In the genomic region with DNA sequence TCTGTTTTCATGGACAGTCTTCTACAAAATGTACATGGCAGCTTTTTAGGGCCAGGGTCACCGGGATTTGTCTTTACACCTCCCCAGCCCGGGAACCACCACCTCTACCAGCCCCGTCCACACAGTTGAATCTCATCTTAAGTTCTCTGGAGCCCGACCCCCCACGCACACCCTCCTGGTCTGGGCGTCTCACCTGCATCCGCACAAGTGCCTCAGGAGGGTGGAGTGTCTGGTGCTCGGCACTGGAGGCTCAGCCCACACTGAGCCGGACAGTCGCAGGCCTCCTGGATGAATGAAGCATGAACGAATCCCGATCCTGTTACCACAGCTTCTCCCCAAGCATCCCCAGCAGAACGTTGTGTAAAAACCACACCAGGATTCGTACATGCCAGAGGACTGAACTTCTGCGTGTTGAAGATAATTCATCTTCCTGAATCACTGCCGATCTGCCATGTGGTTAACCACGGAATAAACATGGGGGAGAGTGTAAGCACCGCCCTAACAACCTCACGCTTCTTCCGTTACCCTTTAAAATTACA, we compare ENCODE assay signal across 8 cellular contexts.
DNase-seq lines count a peak whose midpoint lies in the region; ATAC-seq lines count a peak whose summit lies in the region.

No MANE protein-coding gene starts in this region.

- DNase-seq in HS-5 (ENCODE audit: low read depth) (peak; percentile 86), ecto neural progenitor cell (ENCODE audit: low spot score) (peak; percentile 31), medulla oblongata (ENCODE audit: extremely low spot score) (no peak), mesendoderm (no peak), NCI-H1105 (lab: John Stamatoyannopoulos, UW) (no peak)
- DNase-seq in activated CD4-positive, alpha-beta T cell treated with anti-CD3 and anti-CD28 coated beads, Interleukin-2, amount 10 ng/mL, durations not matched to agents 24 days and 14 days: peak; percentile 88
- DNase-seq in stimulated activated CD4-positive, alpha-beta T cell treated with anti-CD3 and anti-CD28 coated beads, TNF-alpha, amount 100 ng/mL, for 24 hours (ENCODE audit: low read depth in 3 of 3): peak; percentile 15 to 29 (median 22)

- no peak overlapping the region for H3K56ac ChIP-seq in mesendoderm (ENCODE audit: low read length)

- no peaks in the 10 kb centered on the region for H3K36me3 Mint-ChIP-seq in activated CD4-positive, alpha-beta T cell treated with anti-CD3 and anti-CD28 coated beads, Interleukin-2, amount 10 ng/mL, durations not matched to agents 24 days and 14 days (ENCODE audit: low read depth)

- H2BK15ac ChIP-seq in mesendoderm (replicated peaks; ENCODE audit: low read depth): no peak overlapping the region

- no peak overlapping the region for H4K5ac ChIP-seq in mesendoderm (ENCODE audit: low read length)

- H3K4me2 ChIP-seq in mesendoderm (ENCODE audit: low read length): no peak overlapping the region

- H3K27me3 ChIP-seq in mesendoderm (ENCODE audit: insufficient read depth, low read length, poor library complexity): no peaks in the 10 kb centered on the region

- no peaks in the 10 kb centered on the region for H3K4me1 ChIP-seq in mesendoderm (ENCODE audit: control insufficient read depth, low read depth, low read length)

- no peak overlapping the region for H4K8ac ChIP-seq in mesendoderm (ENCODE audit: low read depth, low read length)

- no peak overlapping the region for H2BK5ac ChIP-seq in mesendoderm (ENCODE audit: low read length)

- H3K9ac ChIP-seq in mesendoderm (ENCODE audit: low read length): no peak overlapping the region

- H3K4me3 Mint-ChIP-seq in activated CD4-positive, alpha-beta T cell treated with anti-CD3 and anti-CD28 coated beads, Interleukin-2, amount 10 ng/mL, durations not matched to agents 24 days and 14 days: peak overlapping the region; percentile 88

- no peak overlapping the region for H3K23ac ChIP-seq in mesendoderm (ENCODE audit: low read length)

- no peak for ATAC-seq in GM21526 (IDR thresholded peaks at IDR 0.05; ENCODE audit: low FRiP score, unreplicated experiment)

- peaks cover 18% of the 10 kb centered on the region for H3K4me1 Mint-ChIP-seq in activated CD4-positive, alpha-beta T cell treated with anti-CD3 and anti-CD28 coated beads, Interleukin-2, amount 10 ng/mL, durations not matched to agents 24 days and 14 days

- no peak overlapping the region for H3K18ac ChIP-seq in mesendoderm (ENCODE audit: low read length)

- peak overlapping the region; percentile 35 for H3K27ac Mint-ChIP-seq in activated CD4-positive, alpha-beta T cell treated with anti-CD3 and anti-CD28 coated beads, Interleukin-2, amount 10 ng/mL, durations not matched to agents 24 days and 14 days

- WGBS in mesendoderm (ENCODE audit: extremely low coverage, insufficient coverage, low lambda C conversion rate): no CpG with 5 or more reads among the region's 20 CpGs

- no peaks in the 10 kb centered on the region for H3K9me3 Mint-ChIP-seq in activated CD4-positive, alpha-beta T cell treated with anti-CD3 and anti-CD28 coated beads, Interleukin-2, amount 10 ng/mL, durations not matched to agents 24 days and 14 days

- no peak overlapping the region for H3K4me3 ChIP-seq in mesendoderm (ENCODE audit: low read length)

- H2BK120ac ChIP-seq in mesendoderm (ENCODE audit: low read depth, low read length): no peak overlapping the region

- H3K36me3 ChIP-seq in mesendoderm (ENCODE audit: control insufficient read depth, insufficient read depth, low read length): no peaks in the 10 kb centered on the region

- peaks cover 42% of the 10 kb centered on the region for H3K27me3 Mint-ChIP-seq in activated CD4-positive, alpha-beta T cell treated with anti-CD3 and anti-CD28 coated beads, Interleukin-2, amount 10 ng/mL, durations not matched to agents 24 days and 14 days

- no peaks in the 10 kb centered on the region for H3K79me2 ChIP-seq in mesendoderm (ENCODE audit: control insufficient read depth, insufficient read depth, low read length)

- intact Hi-C loops in activated CD4-positive, alpha-beta T cell treated with anti-CD3 and anti-CD28 coated beads, Interleukin-2, amount 10 ng/mL, durations not matched to agents 24 days and 14 days (cut with micrococcal nuclease): loop anchor here (5.0 kb wide), 1 partner anchor 56 kb away; no protein-coding TSS in a partner anchor

- no peak overlapping the region for H2AK5ac ChIP-seq in mesendoderm (ENCODE audit: low read length)

- no peaks in the 10 kb centered on the region for H3K79me1 ChIP-seq in mesendoderm (ENCODE audit: low read length)

- H3K4ac ChIP-seq in mesendoderm (ENCODE audit: low read depth, low read length): no peak overlapping the region

- H3K27ac ChIP-seq in mesendoderm (ENCODE audit: low read depth, low read length): no peak overlapping the region

Comparison
In these comparisons a context has a peak if more than half of its experiments do, and no peak if none do; other contexts are left out.
1. DNase-seq: peak in HS-5 (single experiment), activated CD4-positive, alpha-beta T cell treated with anti-CD3 and anti-CD28 coated beads, Interleukin-2, amount 10 ng/mL, durations not matched to agents 24 days and 14 days (single experiment), ecto neural progenitor cell (single experiment) and stimulated activated CD4-positive, alpha-beta T cell treated with anti-CD3 and anti-CD28 coated beads, TNF-alpha, amount 100 ng/mL, for 24 hours (3 of 3); none in medulla oblongata (single experiment), mesendoderm (single experiment) and NCI-H1105 (single experiment).